In the genomic region with DNA sequence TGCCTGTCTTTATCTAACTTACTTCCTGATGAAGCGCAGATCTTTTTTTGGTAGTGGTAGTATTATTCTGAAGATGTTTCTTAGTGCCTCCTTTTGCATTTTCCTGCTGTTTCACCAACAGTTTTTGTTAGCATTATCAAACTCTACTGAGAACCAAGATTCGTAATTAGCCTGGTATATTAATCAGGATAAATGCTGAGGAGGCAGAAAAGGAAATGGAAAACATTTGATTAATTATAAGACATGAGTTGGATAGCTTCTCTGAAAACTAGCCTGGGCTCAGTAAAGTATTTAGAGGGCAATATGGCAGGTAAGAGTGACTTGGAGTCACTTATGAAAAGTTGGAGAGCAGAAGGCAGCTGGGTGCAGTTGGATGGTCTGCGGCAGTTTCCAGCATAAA, we compare ENCODE assay signal across 27 cellular contexts. TPM values are rescaled to one million over a fixed set of nuclear protein-coding genes. Genes with fewer than 3 reads are reported as not detected.
"Had no signal": no experiment of that assay in that cellular context is flagged by ENCODE, and none has a peak within 500 bp of the region (broad histone marks: within the 10 kb centered on the region; RNA-seq: fewer than 3 reads in every experiment).

No MANE protein-coding gene starts in this region.

- H3K4me3 ChIP-seq: pancreas, prostate gland, skin epidermis, smooth muscle cell, spleen, stomach, thoracic aorta, thyroid gland, tibial nerve, upper lobe of left lung, vagina had no signal

- ATAC-seq: naive thymus-derived CD8-positive, alpha-beta T cell; pancreas; right cardiac atrium; sciatic nerve; stimulated activated effector memory CD8-positive, alpha-beta T cell treated with anti-CD3 and anti-CD28 coated beads, Interleukin-12 subunit alpha, Interleukin-12 subunit beta, amount 100 ng/mL, for 72 hours; stimulated activated naive B cell treated with anti-CD40 and anti-IgM and Interleukin-4, amounts not matched to agents 10 μg/mL and 1 μg/mL and 100 μg/mL, for 72 hours had no signal

- H3K4me2 ChIP-seq: smooth muscle cell had no signal

- H3K27ac ChIP-seq: neutrophil, pancreas, prostate gland, skin epidermis, spleen, stomach, thoracic aorta, thyroid gland, upper lobe of left lung, vagina had no signal

- FAIRE-seq: pancreas, urothelium cell line had no signal

- H3K9me3 ChIP-seq: neutrophil, pancreas, prostate gland, spleen, stomach, thoracic aorta, thyroid gland, tibial nerve, upper lobe of left lung, vagina had no signal

- H3K36me3 ChIP-seq: neutrophil, pancreas, prostate gland, spleen, stomach, thoracic aorta, thyroid gland, tibial nerve, upper lobe of left lung, vagina had no signal

- DNase-seq: naive B cell; naive thymus-derived CD8-positive, alpha-beta T cell; nucleus accumbens; pancreas; retina; right cardiac atrium; spleen; stimulated activated CD4-positive, alpha-beta T cell treated with anti-CD3 and anti-CD28 coated beads, Interleukin-15, amount 100 ng/mL, for 24 hours; stimulated activated CD4-positive, alpha-beta T cell treated with anti-CD3 and anti-CD28 coated beads, Interleukin-2, amount 100 ng/mL, for 24 hours; stimulated activated CD4-positive, alpha-beta T cell treated with anti-CD3 and anti-CD28 coated beads, Interleukin-2, amount 100 ng/mL, for 48 hours; stimulated activated CD4-positive, alpha-beta T cell treated with anti-CD3 and anti-CD28 coated beads, Interleukin-4, amount 100 ng/mL, for 24 hours; stimulated activated naive B cell treated with anti-CD40 and anti-IgM and Interleukin-4, amounts not matched to agents 10 μg/mL and 1 μg/mL and 100 μg/mL, for 72 hours; stimulated activated naive CD4-positive, alpha-beta T cell treated with Interleukin-2 at 50 U/mL for 16 hours; stomach; thyroid gland; trophoblast cell; upper lobe of left lung had no signal

- H3K4me1 ChIP-seq: prostate gland had no signal

- H3K27me3 ChIP-seq: neutrophil, pancreas, stomach, thyroid gland, tibial nerve, upper lobe of left lung, vagina had no signal

RNA-seq across cellular contexts. Expression of a gene that starts 7.1 kb away (rescaled TPM):
- polyA plus RNA-seq: naive thymus-derived CD8-positive, alpha-beta T cell had no signal
